Comparison of ENCODE assay signal across 8 cellular contexts in genomic region chr1:1371741-1372711, GRCh38. TPM values are rescaled to one million over a fixed set of nuclear protein-coding genes. Genes with fewer than 3 reads are reported as not detected.
DNase-seq lines count a peak whose midpoint lies in the region; ATAC-seq, FAIRE-seq and TF ChIP-seq lines count a peak whose summit lies in the region.

No MANE protein-coding gene starts in this region.

- TF ChIP-seq CTCF in astrocyte of the cerebellum (IDR thresholded peaks at IDR 0.05; ENCODE audit: low read depth, low read length, missing control alignments) (peak; percentile 90), kidney (IDR thresholded peaks at IDR 0.05; ENCODE audit: borderline replicate concordance, extremely low read depth, insufficient read depth) (peak; percentile 74)

- in situ Hi-C loops in astrocyte of the cerebellum (cut with HindIII; ENCODE audit: low sequenced_read_pairs): loop anchor here (5.0 kb wide), 1 partner anchor 120 kb away; no protein-coding TSS in a partner anchor

- H3K4me1 ChIP-seq in Karpas-422 (ENCODE audit: low read length) (peaks cover 35% of the 10 kb centered on the region), kidney (ENCODE audit: control insufficient read depth in 1 of 2, insufficient read depth in 1 of 2, low read depth in 1 of 2, low read length in 2 of 2) (peaks cover 0 to 19% of the 10 kb centered on the region in 2 donors)

- H3K36me3 ChIP-seq in Karpas-422 (ENCODE audit: insufficient read depth, low read length): 0 out of 2 replicates have a peak, but pooled peaks cover 6% of the 10 kb centered on the region
- H3K36me3 ChIP-seq in kidney (ENCODE audit: control insufficient read depth in 1 of 2, insufficient read depth in 2 of 2, low read length in 2 of 2): no peaks in the 10 kb centered on the region

- H3K4me3 ChIP-seq in Karpas-422 (ENCODE audit: low read length) (no peak overlapping the region; the same call in 1 of the 2 replicates), astrocyte of the cerebellum (ENCODE audit: low read depth, low read length) (no peak overlapping the region), kidney (ENCODE audit: low read length in 2 of 2) (no peak overlapping the region)

- peak; percentile 9 for DNase-seq in GF-D8 (lab: John Stamatoyannopoulos, UW)
- DNase-seq in Karpas-422: peak; percentile 90
- DNase-seq in T1000 (lab: John Stamatoyannopoulos, UW): peak; percentile 56
- DNase-seq in astrocyte of the cerebellum (ENCODE audit: low read depth): no peak
- DNase-seq in kidney: peak; percentile 81
- DNase-seq in stimulated activated CD4-positive, alpha-beta T cell treated with anti-CD3 and anti-CD28 coated beads, Interleukin-4, amount 100 ng/mL, for 48 hours (ENCODE audit: low read depth in 2 of 2): peak; percentile 71 to 85
- DNase-seq in Ammon's horn (ENCODE audit: low spot score): no peak

- no peak overlapping the region for H3K27ac ChIP-seq in Karpas-422 (ENCODE audit: low read length)
- no peak overlapping the region for H3K27ac ChIP-seq in kidney (ENCODE audit: low read depth in 2 of 2, low read length in 2 of 2)

- H3K27me3 ChIP-seq in Karpas-422 (ENCODE audit: low read length): no peaks in the 10 kb centered on the region

- no peak for ATAC-seq in GM18520 (IDR thresholded peaks at IDR 0.05; ENCODE audit: unreplicated experiment)

- no peak for FAIRE-seq in kidney (lab: Jason Lieb, UNC)

- H3K9me3 ChIP-seq in Karpas-422 (ENCODE audit: low read length) (peaks cover 4% of the 10 kb centered on the region), kidney (ENCODE audit: control insufficient read depth in 1 of 2, low read length in 2 of 2) (no peaks in the 10 kb centered on the region)

- peaks cover 29% of the 10 kb centered on the region for H3K79me2 ChIP-seq in Karpas-422 (ENCODE audit: low read length)

- intact Hi-C loops in kidney (cut with DNase I): no loop called here

- H3K9me2 ChIP-seq in Karpas-422 (replicated peaks; ENCODE audit: insufficient read depth, low read length): no peaks in the 10 kb centered on the region

- H4K20me1 ChIP-seq in Karpas-422 (ENCODE audit: insufficient read depth, low read depth, low read length): 0 out of 2 replicates have a peak, but pooled peaks cover 6% of the 10 kb centered on the region

- H2AFZ ChIP-seq in Karpas-422 (ENCODE audit: low read length): no peak overlapping the region

- peak overlapping the region; percentile 37 for H3K4me2 ChIP-seq in Karpas-422 (ENCODE audit: low read depth, low read length, poor library complexity, severe bottlenecking)

- H3K9ac ChIP-seq in Karpas-422 (ENCODE audit: low read length): peak overlapping the region; percentile 48
- no peak overlapping the region for H3K9ac ChIP-seq in kidney (ENCODE audit: low read length in 2 of 2)

RNA-seq across cellular contexts. Expression of gene AURKAIP1, which starts 3.0 kb away (rescaled TPM):
- 49.1 and 150 TPM in 2 replicates for total RNA-seq in Karpas-422 (2014; rRNA removed; shearing (Covaris generic); ENCODE audit: low replicate concordance)
- 111 TPM for total RNA-seq in kidney
- polyA plus RNA-seq in kidney (ENCODE audit: insufficient read depth, low read depth, low replicate concordance): 359 TPM

RNA-seq across cellular contexts. Expression of gene MXRA8, which starts 13.7 kb away (rescaled TPM):
- not detected in 2 replicates for total RNA-seq in Karpas-422 (2014; rRNA removed; shearing (Covaris generic); ENCODE audit: low replicate concordance)
- total RNA-seq in kidney: 26.0 TPM
- 64.7 TPM for polyA plus RNA-seq in kidney (ENCODE audit: insufficient read depth, low read depth, low replicate concordance)

RNA-seq across cellular contexts. Expression of gene DVL1, which starts 22.8 kb away (rescaled TPM):
- 36.0 and 104 TPM in 2 replicates for total RNA-seq in Karpas-422 (2014; rRNA removed; shearing (Covaris generic); ENCODE audit: low replicate concordance)
- 55.0 TPM for total RNA-seq in kidney
- polyA plus RNA-seq in kidney (ENCODE audit: insufficient read depth, low read depth, low replicate concordance): 32.5 TPM

RNA-seq across cellular contexts. Expression of gene CCNL2, which starts 27.1 kb away (rescaled TPM):
- 97.9 and 152 TPM in 2 replicates for total RNA-seq in Karpas-422 (2014; rRNA removed; shearing (Covaris generic); ENCODE audit: low replicate concordance)
- 199 TPM for total RNA-seq in kidney
- polyA plus RNA-seq in kidney (ENCODE audit: insufficient read depth, low read depth, low replicate concordance): 72.0 TPM

RNA-seq across cellular contexts. Expression of gene MRPL20, which starts 35.1 kb away (rescaled TPM):
- 136 and 151 TPM in 2 replicates for total RNA-seq in Karpas-422 (2014; rRNA removed; shearing (Covaris generic); ENCODE audit: low replicate concordance)
- 103 TPM for total RNA-seq in kidney
- polyA plus RNA-seq in kidney (ENCODE audit: insufficient read depth, low read depth, low replicate concordance): 221 TPM

Comparison
In these comparisons a context has a peak if more than half of its experiments do, and no peak if none do; other contexts are left out.
1. DNase-seq: peak in GF-D8 (single experiment), Karpas-422 (single experiment), T1000 (single experiment), kidney (single experiment) and stimulated activated CD4-positive, alpha-beta T cell treated with anti-CD3 and anti-CD28 coated beads, Interleukin-4, amount 100 ng/mL, for 48 hours (2 of 2); none in astrocyte of the cerebellum (single experiment) and Ammon's horn (single experiment).
2. RNA of gene MXRA8, which starts 13.7 kb away (total RNA-seq): 26.0 TPM in kidney (single experiment); not detected in Karpas-422; every median in the first group is over 10 times any median in the second.